In genomic region chr20:44983095-44983674, GRCh38 we compare ENCODE assay signal across 22 cellular contexts. TPM values are rescaled to one million over a fixed set of nuclear protein-coding genes. Genes with fewer than 3 reads are reported as not detected.
DNase-seq lines count a peak whose midpoint lies in the region; ATAC-seq, FAIRE-seq and TF ChIP-seq lines count a peak whose summit lies in the region.
"Had no signal": no experiment of that assay in that cellular context is flagged by ENCODE, and none has a peak within 500 bp of the region (broad histone marks: within the 10 kb centered on the region; RNA-seq: fewer than 3 reads in every experiment).

No MANE protein-coding gene starts in this region.

- H3K9ac ChIP-seq in HepG2 (ENCODE audit: insufficient read depth, low read depth, low read length) (no peak overlapping the region), H1 (replicated peaks in 1 of 4; ENCODE audit: extremely low read depth in 1 of 4, low read depth in 3 of 4, low read length in 3 of 4) (no peak overlapping the region)

- peaks cover 53% of the 10 kb centered on the region for H3K36me3 Mint-ChIP-seq in activated CD4-positive, alpha-beta memory T cell treated with anti-CD3 and anti-CD28 coated beads for 36 hours

- H3K4me3 ChIP-seq in HepG2 (replicated peaks in 1 of 3; ENCODE audit: insufficient read depth in 1 of 3, low read depth in 2 of 3, low read length in 3 of 3) (no peak overlapping the region), right lobe of liver (no peak overlapping the region), H1 (ENCODE audit: extremely low read depth in 1 of 4, insufficient read depth in 2 of 4, low read depth in 3 of 4, low read length in 4 of 4) (no peak overlapping the region)
- H3K4me3 ChIP-seq: coronary artery, lower lobe of right lung, ovary, transverse colon had no signal

- no peak overlapping the region for H3K56ac ChIP-seq in H1 (replicated peaks; ENCODE audit: insufficient read length, low read depth, low read length)

- ATAC-seq in HepG2 (no peak), right lobe of liver (no peak), HG03442 (IDR thresholded peaks at IDR 0.05; ENCODE audit: unreplicated experiment) (no peak)
- ATAC-seq in stimulated activated naive CD8-positive, alpha-beta T cell treated with anti-CD3 and anti-CD28 coated beads, Interleukin-15, amount 100 ng/mL, for 72 hours, result no peak
- ATAC-seq: lower lobe of right lung, sciatic nerve had no signal

- no peak overlapping the region for H3K4ac ChIP-seq in H1 (replicated peaks; ENCODE audit: insufficient read length, low read depth, low read length)

- H3K14ac ChIP-seq in H1 (ENCODE audit: insufficient read length), result no peak overlapping the region

- H3K36me3 ChIP-seq in HepG2 (replicated peaks in 1 of 2; ENCODE audit: control insufficient read depth in 1 of 2, insufficient read depth in 2 of 2, low read length in 2 of 2) (peaks cover 14 to 69% of the 10 kb centered on the region in 2 experiments), right lobe of liver (peaks cover 0 to 26% (median 3%) of the 10 kb centered on the region in 4 donors), H1 (ENCODE audit: control insufficient read depth in 2 of 4, insufficient read depth in 4 of 4, low read length in 3 of 4) (peaks cover 0 to 49% (median 22%) of the 10 kb centered on the region in 4 experiments; a peak in 7 of 8 replicates)

- FAIRE-seq in HepG2 (lab: Jason Lieb, UNC) (no peak), H1 (lab: Jason Lieb, UNC) (no peak)
- FAIRE-seq: islet of Langerhans had no signal

- intact Hi-C loops in HepG2 (cut with micrococcal nuclease; ENCODE audit: unreplicated experiment), result no loop called here
- intact Hi-C loops in right lobe of liver (cut with DNase I), result no loop called here
- intact Hi-C loops in activated CD4-positive, alpha-beta memory T cell treated with anti-CD3 and anti-CD28 coated beads for 36 hours (cut with micrococcal nuclease), result no loop called here

- no peak overlapping the region for H3K27ac ChIP-seq in HepG2 (ENCODE audit: extremely low read length, insufficient read depth, low read length)
- H3K27ac ChIP-seq in right lobe of liver, result no peak overlapping the region
- no peak overlapping the region for H3K27ac ChIP-seq in H1 (ENCODE audit: low read depth, low read length)
- H3K27ac ChIP-seq: brain microvascular endothelial cell, coronary artery, lower lobe of right lung, ovary, transverse colon, WERI-Rb-1 had no signal

- no peaks in the 10 kb centered on the region for H3K79me2 ChIP-seq in HepG2 (ENCODE audit: insufficient read depth, low read length)
- H3K79me2 ChIP-seq in H1 (ENCODE audit: control insufficient read depth in 1 of 2, insufficient read depth in 2 of 2, low read length in 2 of 2), result no peaks in the 10 kb centered on the region

- H2BK12ac ChIP-seq in H1 (ENCODE audit: low read depth, low read length), result no peak overlapping the region

- no peak for TF ChIP-seq EP300 in HepG2 (IDR thresholded peaks at IDR 0.05; ENCODE audit: low read depth in 2 of 2, low read length in 2 of 2)
- TF ChIP-seq EP300 in HepG2 (CRISPR knock-in tag; IDR thresholded peaks at IDR 0.05; ENCODE audit: borderline replicate concordance), result no peak
- no peak for TF ChIP-seq EP300 in H1 (IDR thresholded peaks at IDR 0.05; ENCODE audit: borderline replicate concordance in 1 of 2, low read depth in 2 of 2, low read length in 2 of 2)

- CTCF ChIA-PET in HepG2 (lab: Yijun Ruan, JAX; ENCODE audit: low intra/inter-chr PET ratio, low total read pairs) (no interaction called here), H1 (lab: Charles Lee; ENCODE audit: partially characterized antibody) (no interaction called here), GM10248 (lab: Yijun Ruan, JAX) (interaction anchor here (1.1 to 1.8 kb wide), 3 partner anchors 10 to 16 kb away, joined by 3 to 4 read pairs (median 4); no protein-coding TSS in a partner anchor)
- CTCF ChIA-PET in activated CD4-positive, alpha-beta memory T cell treated with anti-CD3 and anti-CD28 coated beads for 36 hours (lab: Charles Lee), result interaction anchor here (1.4 kb wide), 1 partner anchor 28 kb away, joined by 3 read pairs; no protein-coding TSS in a partner anchor

- H2AFZ ChIP-seq in HepG2 (ENCODE audit: low read length) (no peak overlapping the region), H1 (ENCODE audit: low read length) (no peak overlapping the region)

- H3K9me3 Mint-ChIP-seq in activated CD4-positive, alpha-beta memory T cell treated with anti-CD3 and anti-CD28 coated beads for 36 hours, result no peaks in the 10 kb centered on the region
- H3K9me3 Mint-ChIP-seq in stimulated activated naive CD8-positive, alpha-beta T cell treated with anti-CD3 and anti-CD28 coated beads, Interleukin-15, amount 100 ng/mL, for 72 hours, result no peaks in the 10 kb centered on the region
- H3K9me3 Mint-ChIP-seq: activated naive CD8-positive, alpha-beta T cell treated with anti-CD3 and anti-CD28 coated beads, Interleukin-2, amount 10 ng/mL, durations not matched to agents 7 days and 5 days had no signal

- no peak for TF ChIP-seq CTCF in HepG2 (CRISPR knock-in tag; IDR thresholded peaks at IDR 0.05)
- TF ChIP-seq CTCF in right lobe of liver (IDR thresholded peaks at IDR 0.05), result no peak
- no peak for TF ChIP-seq CTCF in H1 (IDR thresholded peaks at IDR 0.05; ENCODE audit: control extremely low read depth in 1 of 3, insufficient read depth in 1 of 3, low read depth in 1 of 3, low read length in 3 of 3)
- no peak for TF ChIP-seq CTCF in GM10248 (IDR thresholded peaks at IDR 0.05; ENCODE audit: control extremely low read depth, extremely low read depth, low read depth, missing control alignments)

- no peak overlapping the region for H2BK15ac ChIP-seq in H1 (ENCODE audit: low read length)

- no peak overlapping the region for H3K4me3 Mint-ChIP-seq in activated CD4-positive, alpha-beta memory T cell treated with anti-CD3 and anti-CD28 coated beads for 36 hours
- no peak overlapping the region for H3K4me3 Mint-ChIP-seq in stimulated activated naive CD8-positive, alpha-beta T cell treated with anti-CD3 and anti-CD28 coated beads, Interleukin-15, amount 100 ng/mL, for 72 hours
- H3K4me3 Mint-ChIP-seq: activated naive CD8-positive, alpha-beta T cell treated with anti-CD3 and anti-CD28 coated beads, Interleukin-2, amount 10 ng/mL, durations not matched to agents 7 days and 5 days had no signal

- peaks cover 2% of the 10 kb centered on the region; the same call in 1 of the 2 replicates for H3K23me2 ChIP-seq in H1 (ENCODE audit: low read depth, low read length)

- H3K27me3 Mint-ChIP-seq in activated CD4-positive, alpha-beta memory T cell treated with anti-CD3 and anti-CD28 coated beads for 36 hours, result no peaks in the 10 kb centered on the region
- no peaks in the 10 kb centered on the region for H3K27me3 Mint-ChIP-seq in stimulated activated naive CD8-positive, alpha-beta T cell treated with anti-CD3 and anti-CD28 coated beads, Interleukin-15, amount 100 ng/mL, for 72 hours
- H3K27me3 Mint-ChIP-seq: activated naive CD8-positive, alpha-beta T cell treated with anti-CD3 and anti-CD28 coated beads, Interleukin-2, amount 10 ng/mL, durations not matched to agents 7 days and 5 days had no signal

- H3K9me3 ChIP-seq in HepG2 (ENCODE audit: low read length) (no peaks in the 10 kb centered on the region), right lobe of liver (no peaks in the 10 kb centered on the region), H1 (ENCODE audit: insufficient read depth in 2 of 2, low read depth in 1 of 2, low read length in 1 of 2) (no peaks in the 10 kb centered on the region)
- H3K9me3 ChIP-seq: lower lobe of right lung, ovary, transverse colon had no signal

- H4K20me1 ChIP-seq in HepG2 (ENCODE audit: insufficient read depth, low read length), result no peaks in the 10 kb centered on the region
- H4K20me1 ChIP-seq in H1 (replicated peaks in 1 of 2; ENCODE audit: control insufficient read depth in 1 of 2, insufficient read depth in 2 of 2, low read length in 2 of 2), result peaks cover 0 to 1% of the 10 kb centered on the region in 2 experiments

- 98% methylated on average over 7 of the region's 7 CpGs for WGBS in HepG2 (ENCODE audit: low lambda C conversion rate)
- 97% methylated on average over 6 of the region's 7 CpGs for WGBS in right lobe of liver (ENCODE audit: insufficient coverage, low coverage, low lambda C conversion rate, missing lambda C conversion rate)
- WGBS in H1 (ENCODE audit: extremely low coverage in 1 of 2, insufficient coverage in 1 of 2, insufficient read length in 1 of 2, insufficient replicate concordance in 2 of 2, low coverage in 1 of 2, low lambda C conversion rate in 2 of 2, missing lambda C conversion rate in 1 of 2), 2 experiments, result 90% methylated on average over 7 of the region's 7 CpGs; no CpG with 5 or more reads in 1 of the 2 experiments

- no peak overlapping the region for H4K8ac ChIP-seq in H1 (ENCODE audit: extremely low read depth, insufficient read depth, low read length)

- POLR2A ChIA-PET in HepG2 (lab: Yijun Ruan, JAX), result no interaction called here
- POLR2A ChIA-PET in activated CD4-positive, alpha-beta memory T cell treated with anti-CD3 and anti-CD28 coated beads for 36 hours (lab: Charles Lee), result no interaction called here
- POLR2A ChIA-PET in H1 (lab: Charles Lee; ENCODE audit: partially characterized antibody), result interaction anchor here (0.8 kb wide), 1 partner anchor 9 kb away, joined by 3 read pairs; no protein-coding TSS in a partner anchor
- POLR2A ChIA-PET in GM10248 (lab: Yijun Ruan, JAX), result no interaction called here

- peaks cover 70% of the 10 kb centered on the region for H3K4me1 Mint-ChIP-seq in activated CD4-positive, alpha-beta memory T cell treated with anti-CD3 and anti-CD28 coated beads for 36 hours (ENCODE audit: low read depth)
- H3K4me1 Mint-ChIP-seq in stimulated activated naive CD8-positive, alpha-beta T cell treated with anti-CD3 and anti-CD28 coated beads, Interleukin-15, amount 100 ng/mL, for 72 hours, result peaks cover 62% of the 10 kb centered on the region

- TF ChIP-seq POLR2A in HepG2 (IDR thresholded peaks at IDR 0.05; ENCODE audit: insufficient read depth in 1 of 2, low read depth in 2 of 2, low read length in 2 of 2) (no peak), right lobe of liver (IDR thresholded peaks at IDR 0.05) (no peak), H1 (IDR thresholded peaks at IDR 0.05; ENCODE audit: control extremely low read depth in 1 of 2, low read depth in 2 of 2, low read length in 2 of 2) (no peak)

- H3K27me3 ChIP-seq in HepG2 (ENCODE audit: control insufficient read depth in 1 of 2, insufficient read depth in 2 of 2, low read length in 2 of 2) (no peaks in the 10 kb centered on the region), right lobe of liver (no peaks in the 10 kb centered on the region), H1 (replicated peaks in 1 of 4; ENCODE audit: control insufficient read depth in 3 of 4, extremely low read depth in 1 of 4, insufficient read depth in 3 of 4, low read length in 3 of 4) (no peaks in the 10 kb centered on the region)
- H3K27me3 ChIP-seq: brain microvascular endothelial cell, ovary, transverse colon had no signal

- no peak overlapping the region for H4K91ac ChIP-seq in H1 (replicated peaks; ENCODE audit: insufficient read length, low read length)

- H4K5ac ChIP-seq in H1 (ENCODE audit: insufficient read length, low read depth, low read length), result no peak overlapping the region

- H2BK120ac ChIP-seq in H1 (replicated peaks; ENCODE audit: low read depth, low read length), result no peak overlapping the region

- in situ Hi-C loops in HepG2 (cut with HindIII; ENCODE audit: extremely low pct_ligation_motif_present, low pct_unique_long_range_greater_than_20kb), result no loop called here

- H2BK20ac ChIP-seq in H1 (ENCODE audit: low read length), result no peak overlapping the region

- no peak overlapping the region for H2BK5ac ChIP-seq in H1 (ENCODE audit: low read depth, low read length)

- H3K27ac Mint-ChIP-seq in activated CD4-positive, alpha-beta memory T cell treated with anti-CD3 and anti-CD28 coated beads for 36 hours, result peak overlapping the region; percentile 72
- peak overlapping the region; percentile 3 to 60 for H3K27ac Mint-ChIP-seq in stimulated activated naive CD8-positive, alpha-beta T cell treated with anti-CD3 and anti-CD28 coated beads, Interleukin-15, amount 100 ng/mL, for 72 hours
- H3K27ac Mint-ChIP-seq: activated naive CD8-positive, alpha-beta T cell treated with anti-CD3 and anti-CD28 coated beads, Interleukin-2, amount 10 ng/mL, durations not matched to agents 7 days and 5 days had no signal

- H3K23ac ChIP-seq in H1 (ENCODE audit: insufficient read length), result no peak overlapping the region

- no peak overlapping the region for H2AK5ac ChIP-seq in H1 (ENCODE audit: low read depth, low read length)

- BruUV-seq in HepG2 (replicated peaks; lab: Mats Ljungman, UMichigan), result no TSS peak

- DNase-seq in HepG2 (ENCODE audit: low spot score) (no peak), right lobe of liver (no peak), H1 (ENCODE audit: low read depth in 1 of 2, low spot score in 2 of 2) (no peak), GM10248 (ENCODE audit: extremely low spot score) (no peak), NCI-H510A treated with DMSO at 0.1 percent for 48 hours (lab: John Stamatoyannopoulos, UW) (no peak)
- DNase-seq in activated CD4-positive, alpha-beta memory T cell treated with anti-CD3 and anti-CD28 coated beads for 36 hours, result no peak
- no peak for DNase-seq in stimulated activated naive CD8-positive, alpha-beta T cell treated with anti-CD3 and anti-CD28 coated beads, Interleukin-15, amount 100 ng/mL, for 72 hours
- DNase-seq: activated naive CD8-positive, alpha-beta T cell treated with anti-CD3 and anti-CD28 coated beads, Interleukin-2, amount 10 ng/mL, durations not matched to agents 7 days and 5 days; brain microvascular endothelial cell; COR-L47; lower lobe of right lung; NCI-H1105 treated with DMSO at 0.1 percent for 48 hours; NCI-H526; ovary; Right ventricle myocardium superior; stimulated activated naive CD4-positive, alpha-beta T cell; transverse colon; WERI-Rb-1 had no signal

- H3K79me1 ChIP-seq in H1 (ENCODE audit: low read depth, low read length), result no peaks in the 10 kb centered on the region; the same call in 1 of the 2 replicates

- H3K18ac ChIP-seq in H1 (ENCODE audit: extremely low read depth, low read length), result no peak overlapping the region

- H3K4me1 ChIP-seq in HepG2 (ENCODE audit: insufficient read depth, low read length) (no peaks in the 10 kb centered on the region), right lobe of liver (peaks cover 0 to 3% (median 0%) of the 10 kb centered on the region in 4 donors), H1 (replicated peaks in 1 of 4; ENCODE audit: control insufficient read depth in 3 of 4, insufficient read depth in 4 of 4, low read length in 3 of 4) (no peaks in the 10 kb centered on the region)

- H3K4me2 ChIP-seq in HepG2 (ENCODE audit: low read depth, low read length) (no peak overlapping the region), H1 (ENCODE audit: insufficient read depth in 1 of 2, low read depth in 2 of 2, low read length in 2 of 2) (no peak overlapping the region)

- TF ChIP-seq RAD21 in HepG2 (CRISPR knock-in tag; IDR thresholded peaks at IDR 0.05), result no peak
- no peak for TF ChIP-seq RAD21 in H1 (IDR thresholded peaks at IDR 0.05 in 1 of 2, conservative IDR thresholded peaks at IDR 0.05 in 1 of 2; ENCODE audit: low read depth in 2 of 2, low read length in 2 of 2)

RNA-seq across cellular contexts. Expression of gene STK4, which starts 16.9 kb away (rescaled TPM):
- total RNA-seq in HepG2 (2016; rRNA removed; fragmentation: Illumina TruSeq; extraction: Trizol) (38.3 and 61.4 TPM in 2 replicates), right lobe of liver (10 to 100 TPM in 5 of 6 experiments, 1 to 10 TPM in 1; 9.7 to 17.5 (median 13.4) TPM)
- 7.6 and 8.4 TPM in 2 replicates for total RNA-seq in HepG2 (2016; cell fraction: cytosol; rRNA removed; fragmentation: Illumina TruSeq; extraction: Trizol; ENCODE audit: low read depth)
- 38.6 and 51.4 TPM in 2 replicates for total RNA-seq in HepG2 (2016; cell fraction: insoluble cytoplasmic fraction; rRNA removed; fragmentation: Illumina TruSeq; extraction: Trizol)
- total RNA-seq in HepG2 (2016; cell fraction: membrane; rRNA removed; fragmentation: Illumina TruSeq; extraction: Trizol), result 17.0 and 19.2 TPM in 2 replicates
- total RNA-seq in HepG2 (2016; cell fraction: nucleus; rRNA removed; fragmentation: Illumina TruSeq; extraction: Trizol), result 46.5 and 48.3 TPM in 2 replicates
- polyA plus RNA-seq in HepG2 (2011; rRNA removed) (21.2 and 25.6 TPM in 2 replicates), H1 (2011; rRNA removed) (8.6 and 12.0 TPM in 2 replicates)
- 11.6 and 16.8 TPM in 2 replicates for polyA plus RNA-seq in HepG2 (2011; cell fraction: cytosol; rRNA removed)
- 14.7 and 18.6 TPM in 2 replicates for polyA plus RNA-seq in HepG2 (2011; cell fraction: nucleus; rRNA removed)
- polyA plus RNA-seq in HepG2 (2012), result 16.8 and 20.4 TPM in 2 replicates
- polyA plus RNA-seq in HepG2 (2016; cell fraction: cytosol; fragmentation: Illumina TruSeq; extraction: Trizol; ENCODE audit: low read depth), result 1.2 TPM in 2 replicates
- polyA plus RNA-seq in HepG2 (2016; cell fraction: insoluble cytoplasmic fraction; fragmentation: Illumina TruSeq; extraction: Trizol; ENCODE audit: low read depth), result 34.7 and 38.5 TPM in 2 replicates
- 4.8 and 5.6 TPM in 2 replicates for polyA plus RNA-seq in HepG2 (2016; cell fraction: membrane; fragmentation: Illumina TruSeq; extraction: Trizol; ENCODE audit: low read depth)
- 40.8 and 44.8 TPM in 2 replicates for polyA plus RNA-seq in HepG2 (2016; cell fraction: nucleus; fragmentation: Illumina TruSeq; extraction: Trizol; ENCODE audit: insufficient read depth, low read depth)
- polyA minus RNA-seq in HepG2 (2011; rRNA and poly(A)+ RNA removed; ENCODE audit: low replicate concordance), result 23.3 and 33.6 TPM in 2 replicates
- polyA minus RNA-seq in HepG2 (2011; cell fraction: cytosol; rRNA and poly(A)+ RNA removed), result 18.8 and 20.9 TPM in 2 replicates
- polyA minus RNA-seq in HepG2 (2011; cell fraction: nucleus; rRNA and poly(A)+ RNA removed), result 67.3 and 85.4 TPM in 2 replicates
- total RNA-seq in activated CD4-positive, alpha-beta memory T cell treated with anti-CD3 and anti-CD28 coated beads for 36 hours, result 100 to 1,000 TPM; 126 to 128 TPM
- total RNA-seq in H1 (2021; fragmentation: NEBNext Ultra II Directional; extraction: Animal tissue kit (Norgen Biotek cat#: 25700)), result 33.8 and 34.3 TPM in 2 replicates
- polyA plus RNA-seq in H1 (2011; cell fraction: cytosol; rRNA removed), result 14.0 TPM
- 10.0 TPM for polyA plus RNA-seq in H1 (2011; cell fraction: nucleus; rRNA removed)
- 10.8 to 19.2 TPM (median 14.5 TPM) in 4 replicates for polyA plus RNA-seq in H1 (2012, experiment 1 of 2)
- 1.2 TPM for polyA plus RNA-seq in H1 (2012, experiment 2 of 2)
- polyA plus RNA-seq in H1 (2013, experiment 1 of 2), result 16.2 TPM
- polyA plus RNA-seq in H1 (2013, experiment 2 of 2), result 15.4 TPM
- polyA minus RNA-seq in H1 (2011; rRNA and poly(A)+ RNA removed), result 23.9 and 32.8 TPM in 2 replicates
- polyA minus RNA-seq in H1 (2011; cell fraction: cytosol; rRNA and poly(A)+ RNA removed), result 14.7 TPM
- 40.9 TPM for polyA minus RNA-seq in H1 (2011; cell fraction: nucleus; rRNA and poly(A)+ RNA removed)

RNA-seq across cellular contexts. Expression of gene TOMM34, which starts 23.0 kb away (rescaled TPM):
- total RNA-seq in HepG2 (2016; rRNA removed; fragmentation: Illumina TruSeq; extraction: Trizol) (52.0 and 73.0 TPM in 2 replicates), right lobe of liver (10 to 100 TPM in 3 of 6 experiments, 1 to 10 TPM in 3; 6.7 to 17.7 (median 10.0) TPM)
- total RNA-seq in HepG2 (2016; cell fraction: cytosol; rRNA removed; fragmentation: Illumina TruSeq; extraction: Trizol; ENCODE audit: low read depth), result 6.2 and 6.4 TPM in 2 replicates
- total RNA-seq in HepG2 (2016; cell fraction: insoluble cytoplasmic fraction; rRNA removed; fragmentation: Illumina TruSeq; extraction: Trizol), result 52.3 and 72.3 TPM in 2 replicates
- 18.0 and 21.0 TPM in 2 replicates for total RNA-seq in HepG2 (2016; cell fraction: membrane; rRNA removed; fragmentation: Illumina TruSeq; extraction: Trizol)
- 24.9 and 25.7 TPM in 2 replicates for total RNA-seq in HepG2 (2016; cell fraction: nucleus; rRNA removed; fragmentation: Illumina TruSeq; extraction: Trizol)
- polyA plus RNA-seq in HepG2 (2011; rRNA removed) (36.2 and 38.3 TPM in 2 replicates), H1 (2011; rRNA removed) (30.0 and 35.1 TPM in 2 replicates)
- polyA plus RNA-seq in HepG2 (2011; cell fraction: cytosol; rRNA removed), result 38.3 and 39.9 TPM in 2 replicates
- 20.9 and 23.3 TPM in 2 replicates for polyA plus RNA-seq in HepG2 (2011; cell fraction: nucleus; rRNA removed)
- polyA plus RNA-seq in HepG2 (2012), result 41.6 and 42.7 TPM in 2 replicates
- polyA plus RNA-seq in HepG2 (2016; cell fraction: cytosol; fragmentation: Illumina TruSeq; extraction: Trizol; ENCODE audit: low read depth), result 7.7 and 7.8 TPM in 2 replicates
- polyA plus RNA-seq in HepG2 (2016; cell fraction: insoluble cytoplasmic fraction; fragmentation: Illumina TruSeq; extraction: Trizol; ENCODE audit: low read depth), result 102 TPM in 2 replicates
- polyA plus RNA-seq in HepG2 (2016; cell fraction: membrane; fragmentation: Illumina TruSeq; extraction: Trizol; ENCODE audit: low read depth), result 17.3 and 19.1 TPM in 2 replicates
- 45.6 and 46.6 TPM in 2 replicates for polyA plus RNA-seq in HepG2 (2016; cell fraction: nucleus; fragmentation: Illumina TruSeq; extraction: Trizol; ENCODE audit: insufficient read depth, low read depth)
- 23.9 and 48.7 TPM in 2 replicates for polyA minus RNA-seq in HepG2 (2011; rRNA and poly(A)+ RNA removed; ENCODE audit: low replicate concordance)
- 11.6 and 12.1 TPM in 2 replicates for polyA minus RNA-seq in HepG2 (2011; cell fraction: cytosol; rRNA and poly(A)+ RNA removed)
- 6.8 and 9.1 TPM in 2 replicates for polyA minus RNA-seq in HepG2 (2011; cell fraction: nucleus; rRNA and poly(A)+ RNA removed)
- total RNA-seq in activated CD4-positive, alpha-beta memory T cell treated with anti-CD3 and anti-CD28 coated beads for 36 hours, result 10 to 100 TPM; 56.3 to 58.4 TPM
- 32.1 and 33.8 TPM in 2 replicates for total RNA-seq in H1 (2021; fragmentation: NEBNext Ultra II Directional; extraction: Animal tissue kit (Norgen Biotek cat#: 25700))
- 31.7 TPM for polyA plus RNA-seq in H1 (2011; cell fraction: cytosol; rRNA removed)
- polyA plus RNA-seq in H1 (2011; cell fraction: nucleus; rRNA removed), result 28.8 TPM
- 35.7 to 43.7 TPM (median 39.2 TPM) in 4 replicates for polyA plus RNA-seq in H1 (2012, experiment 1 of 2)
- polyA plus RNA-seq in H1 (2012, experiment 2 of 2), result 33.6 TPM
- 30.6 TPM for polyA plus RNA-seq in H1 (2013, experiment 1 of 2)
- 30.2 TPM for polyA plus RNA-seq in H1 (2013, experiment 2 of 2)
- 19.8 and 22.5 TPM in 2 replicates for polyA minus RNA-seq in H1 (2011; rRNA and poly(A)+ RNA removed)
- 8.1 TPM for polyA minus RNA-seq in H1 (2011; cell fraction: cytosol; rRNA and poly(A)+ RNA removed)
- 6.8 TPM for polyA minus RNA-seq in H1 (2011; cell fraction: nucleus; rRNA and poly(A)+ RNA removed)

Comparison
In these comparisons a context has a peak if more than half of its experiments do, and no peak if none do; other contexts are left out.
1. CTCF ChIA-PET loops: an anchor here in activated CD4-positive, alpha-beta memory T cell treated with anti-CD3 and anti-CD28 coated beads for 36 hours (1.4 kb wide) and GM10248 (1.1 to 1.8 kb wide); none called in HepG2 and H1.
2. Of the 41 proteins assayed by ChIP-seq in both HepG2 and H1: peak only in HepG2: none; only in H1: none; in both: CEBPB; in neither: 40.